1 cellular context compared by ENCODE assay signal in the genomic region with DNA sequence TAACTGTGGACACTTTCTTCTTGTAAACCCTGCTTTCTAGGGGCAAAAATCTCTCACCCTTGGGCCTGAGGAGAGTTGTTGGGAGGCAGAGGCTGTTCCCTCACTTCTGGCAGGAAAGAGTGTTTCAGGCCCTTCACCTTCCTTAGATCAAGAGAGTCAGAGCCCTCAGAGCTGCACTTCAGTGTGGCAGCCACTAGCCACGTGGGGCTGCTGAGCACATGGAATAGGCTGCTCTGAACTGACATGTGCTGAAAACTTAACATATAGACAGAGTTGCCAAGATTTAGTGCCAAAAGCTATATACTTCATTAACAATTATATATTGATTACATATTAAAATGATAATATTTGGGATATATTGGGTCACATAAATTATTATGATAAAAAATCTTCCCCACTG.
TF ChIP-seq lines count a peak whose summit lies in the region.

No MANE protein-coding gene starts in this region.

TF ChIP-seq in GM23338, 12 proteins besides CTCF, POLR2A, EP300 and RAD21 (continued from another document):
- TF ChIP-seq ZNF331 (CRISPR knock-in tag; IDR thresholded peaks at IDR 0.05; ENCODE audit: low read depth), result no peak
- no peak for TF ChIP-seq JUNB (IDR thresholded peaks at IDR 0.05; ENCODE audit: unreplicated experiment)
- no peak for TF ChIP-seq STAT1 (IDR thresholded peaks at IDR 0.05; ENCODE audit: unreplicated experiment)
- no peak for TF ChIP-seq ZNF114 (CRISPR knock-in tag; IDR thresholded peaks at IDR 0.05)
- no peak for TF ChIP-seq CREB1 (CRISPR knock-in tag; IDR thresholded peaks at IDR 0.05; ENCODE audit: low read depth)
- TF ChIP-seq, protein P1, sequence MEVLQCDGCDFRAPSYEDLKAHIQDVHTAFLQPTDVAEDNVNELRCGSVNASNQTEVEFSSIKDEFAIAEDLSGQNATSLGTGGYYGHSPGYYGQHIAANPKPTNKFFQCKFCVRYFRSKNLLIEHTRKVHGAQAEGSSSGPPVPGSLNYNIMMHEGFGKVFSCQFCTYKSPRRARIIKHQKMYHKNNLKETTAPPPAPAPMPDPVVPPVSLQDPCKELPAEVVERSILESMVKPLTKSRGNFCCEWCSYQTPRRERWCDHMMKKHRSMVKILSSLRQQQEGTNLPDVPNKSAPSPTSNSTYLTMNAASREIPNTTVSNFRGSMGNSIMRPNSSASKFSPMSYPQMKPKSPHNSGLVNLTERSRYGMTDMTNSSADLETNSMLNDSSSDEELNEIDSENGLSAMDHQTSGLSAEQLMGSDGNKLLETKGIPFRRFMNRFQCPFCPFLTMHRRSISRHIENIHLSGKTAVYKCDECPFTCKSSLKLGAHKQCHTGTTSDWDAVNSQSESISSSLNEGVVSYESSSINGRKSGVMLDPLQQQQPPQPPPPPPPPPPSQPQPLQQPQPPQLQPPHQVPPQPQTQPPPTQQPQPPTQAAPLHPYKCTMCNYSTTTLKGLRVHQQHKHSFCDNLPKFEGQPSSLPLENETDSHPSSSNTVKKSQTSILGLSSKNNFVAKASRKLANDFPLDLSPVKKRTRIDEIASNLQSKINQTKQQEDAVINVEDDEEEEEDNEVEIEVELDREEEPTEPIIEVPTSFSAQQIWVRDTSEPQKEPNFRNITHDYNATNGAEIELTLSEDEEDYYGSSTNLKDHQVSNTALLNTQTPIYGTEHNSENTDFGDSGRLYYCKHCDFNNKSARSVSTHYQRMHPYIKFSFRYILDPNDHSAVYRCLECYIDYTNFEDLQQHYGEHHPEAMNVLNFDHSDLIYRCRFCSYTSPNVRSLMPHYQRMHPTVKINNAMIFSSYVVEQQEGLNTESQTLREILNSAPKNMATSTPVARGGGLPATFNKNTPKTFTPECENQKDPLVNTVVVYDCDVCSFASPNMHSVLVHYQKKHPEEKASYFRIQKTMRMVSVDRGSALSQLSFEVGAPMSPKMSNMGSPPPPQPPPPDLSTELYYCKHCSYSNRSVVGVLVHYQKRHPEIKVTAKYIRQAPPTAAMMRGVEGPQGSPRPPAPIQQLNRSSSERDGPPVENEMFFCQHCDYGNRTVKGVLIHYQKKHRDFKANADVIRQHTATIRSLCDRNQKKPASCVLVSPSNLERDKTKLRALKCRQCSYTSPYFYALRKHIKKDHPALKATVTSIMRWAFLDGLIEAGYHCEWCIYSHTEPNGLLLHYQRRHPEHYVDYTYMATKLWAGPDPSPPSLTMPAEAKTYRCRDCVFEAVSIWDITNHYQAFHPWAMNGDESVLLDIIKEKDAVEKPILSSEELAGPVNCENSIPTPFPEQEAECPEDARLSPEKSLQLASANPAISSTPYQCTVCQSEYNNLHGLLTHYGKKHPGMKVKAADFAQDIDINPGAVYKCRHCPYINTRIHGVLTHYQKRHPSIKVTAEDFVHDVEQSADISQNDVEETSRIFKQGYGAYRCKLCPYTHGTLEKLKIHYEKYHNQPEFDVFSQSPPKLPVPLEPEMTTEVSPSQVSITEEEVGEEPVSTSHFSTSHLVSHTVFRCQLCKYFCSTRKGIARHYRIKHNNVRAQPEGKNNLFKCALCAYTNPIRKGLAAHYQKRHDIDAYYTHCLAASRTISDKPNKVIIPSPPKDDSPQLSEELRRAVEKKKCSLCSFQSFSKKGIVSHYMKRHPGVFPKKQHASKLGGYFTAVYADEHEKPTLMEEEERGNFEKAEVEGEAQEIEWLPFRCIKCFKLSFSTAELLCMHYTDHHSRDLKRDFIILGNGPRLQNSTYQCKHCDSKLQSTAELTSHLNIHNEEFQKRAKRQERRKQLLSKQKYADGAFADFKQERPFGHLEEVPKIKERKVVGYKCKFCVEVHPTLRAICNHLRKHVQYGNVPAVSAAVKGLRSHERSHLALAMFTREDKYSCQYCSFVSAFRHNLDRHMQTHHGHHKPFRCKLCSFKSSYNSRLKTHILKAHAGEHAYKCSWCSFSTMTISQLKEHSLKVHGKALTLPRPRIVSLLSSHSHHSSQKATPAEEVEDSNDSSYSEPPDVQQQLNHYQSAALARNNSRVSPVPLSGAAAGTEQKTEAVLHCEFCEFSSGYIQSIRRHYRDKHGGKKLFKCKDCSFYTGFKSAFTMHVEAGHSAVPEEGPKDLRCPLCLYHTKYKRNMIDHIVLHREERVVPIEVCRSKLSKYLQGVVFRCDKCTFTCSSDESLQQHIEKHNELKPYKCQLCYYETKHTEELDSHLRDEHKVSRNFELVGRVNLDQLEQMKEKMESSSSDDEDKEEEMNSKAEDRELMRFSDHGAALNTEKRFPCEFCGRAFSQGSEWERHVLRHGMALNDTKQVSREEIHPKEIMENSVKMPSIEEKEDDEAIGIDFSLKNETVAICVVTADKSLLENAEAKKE (CRISPR knock-in tag; IDR thresholded peaks at IDR 0.05), result no peak
- TF ChIP-seq POLR2AphosphoS5 (IDR thresholded peaks at IDR 0.05; ENCODE audit: low read depth), result no peak
- no peak for TF ChIP-seq EZH2phosphoT487 (IDR thresholded peaks at IDR 0.05; ENCODE audit: unreplicated experiment)
- TF ChIP-seq, protein P2, sequence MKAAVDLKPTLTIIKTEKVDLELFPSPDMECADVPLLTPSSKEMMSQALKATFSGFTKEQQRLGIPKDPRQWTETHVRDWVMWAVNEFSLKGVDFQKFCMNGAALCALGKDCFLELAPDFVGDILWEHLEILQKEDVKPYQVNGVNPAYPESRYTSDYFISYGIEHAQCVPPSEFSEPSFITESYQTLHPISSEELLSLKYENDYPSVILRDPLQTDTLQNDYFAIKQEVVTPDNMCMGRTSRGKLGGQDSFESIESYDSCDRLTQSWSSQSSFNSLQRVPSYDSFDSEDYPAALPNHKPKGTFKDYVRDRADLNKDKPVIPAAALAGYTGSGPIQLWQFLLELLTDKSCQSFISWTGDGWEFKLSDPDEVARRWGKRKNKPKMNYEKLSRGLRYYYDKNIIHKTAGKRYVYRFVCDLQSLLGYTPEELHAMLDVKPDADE (IDR thresholded peaks at IDR 0.05), result no peak
- TF ChIP-seq EZH2 (IDR thresholded peaks at IDR 0.05; ENCODE audit: low read depth, unreplicated experiment), result no peak
- no peak for TF ChIP-seq NANOG (IDR thresholded peaks at IDR 0.05; ENCODE audit: borderline replicate concordance)
